In the genomic region with DNA sequence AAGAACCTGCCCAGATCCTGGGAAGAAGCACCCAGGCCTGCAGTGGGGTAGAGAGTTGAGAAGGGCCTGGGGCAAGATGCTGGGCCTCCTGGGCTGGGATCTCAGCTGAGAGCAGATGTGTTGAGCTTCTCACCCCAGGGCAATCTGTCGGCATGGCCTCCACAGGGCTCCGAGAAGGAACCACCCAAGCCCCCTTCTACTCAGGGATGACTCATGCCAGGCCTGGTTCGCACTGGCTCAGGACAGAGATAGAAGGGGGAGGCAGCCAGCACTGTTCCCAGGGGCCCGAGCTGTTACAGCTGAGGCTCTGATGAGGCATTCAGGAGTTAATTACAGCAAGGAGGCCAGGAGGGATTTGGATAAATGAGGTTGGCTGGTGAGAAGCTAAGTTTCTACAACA, we compare ENCODE assay signal across 14 cellular contexts.
DNase-seq lines count a peak whose midpoint lies in the region; ATAC-seq, FAIRE-seq and TF ChIP-seq lines count a peak whose summit lies in the region.
"Had no signal": no experiment of that assay in that cellular context is flagged by ENCODE, and none has a peak within 500 bp of the region (broad histone marks: within the 10 kb centered on the region; RNA-seq: fewer than 3 reads in every experiment).

No MANE protein-coding gene starts in this region.

- ATAC-seq in activated naive CD4-positive, alpha-beta T cell treated with anti-CD3 and anti-CD28 coated beads, Interleukin-2, amount 50 U/mL, for 72 hours = no peak
- ATAC-seq in activated CD8-positive, alpha-beta memory T cell treated with anti-CD3 and anti-CD28 coated beads, Interleukin-2, amount 10 ng/mL, durations not matched to agents 7 days and 5 days = no peak
- ATAC-seq: GM23338 had no signal

- H3K9me3 Mint-ChIP-seq in activated naive CD4-positive, alpha-beta T cell treated with anti-CD3 and anti-CD28 coated beads, Interleukin-2, amount 50 U/mL, for 72 hours = no peaks in the 10 kb centered on the region
- no peaks in the 10 kb centered on the region for H3K9me3 Mint-ChIP-seq in neural progenitor cell
- H3K9me3 Mint-ChIP-seq in activated CD8-positive, alpha-beta memory T cell treated with anti-CD3 and anti-CD28 coated beads, Interleukin-2, amount 10 ng/mL, durations not matched to agents 7 days and 5 days (ENCODE audit: low read depth) = no peaks in the 10 kb centered on the region
- H3K9me3 Mint-ChIP-seq: GM23338, memory B cell had no signal

- H3K27me3 Mint-ChIP-seq in neural progenitor cell (ENCODE audit: insufficient read depth, low read depth) = peaks cover 6% of the 10 kb centered on the region
- H3K27me3 Mint-ChIP-seq in activated CD8-positive, alpha-beta memory T cell treated with anti-CD3 and anti-CD28 coated beads, Interleukin-2, amount 10 ng/mL, durations not matched to agents 7 days and 5 days = no peaks in the 10 kb centered on the region
- H3K27me3 Mint-ChIP-seq: memory B cell had no signal

- H4K20me1 ChIP-seq in fibroblast of lung (ENCODE audit: control insufficient read depth, extremely low read depth, insufficient read depth, low read length) (no peaks in the 10 kb centered on the region), neural progenitor cell (ENCODE audit: low read depth) (no peaks in the 10 kb centered on the region)

- no peaks in the 10 kb centered on the region for H3K36me3 ChIP-seq in fibroblast of lung (ENCODE audit: control insufficient read depth, insufficient read depth, low read length)
- no peaks in the 10 kb centered on the region for H3K36me3 ChIP-seq in neural progenitor cell
- H3K36me3 ChIP-seq in vagina = no peaks in the 10 kb centered on the region

- intact Hi-C loops in vagina (cut with DNase I) = no loop called here

- CTCF ChIA-PET in activated CD8-positive, alpha-beta memory T cell treated with anti-CD3 and anti-CD28 coated beads, Interleukin-2, amount 10 ng/mL, durations not matched to agents 7 days and 5 days (lab: Charles Lee) = no interaction called here

- H3K36me3 Mint-ChIP-seq in activated naive CD4-positive, alpha-beta T cell treated with anti-CD3 and anti-CD28 coated beads, Interleukin-2, amount 50 U/mL, for 72 hours = peaks cover 0 to 17% of the 10 kb centered on the region in 2 donors
- H3K36me3 Mint-ChIP-seq in neural progenitor cell = peaks cover 11% of the 10 kb centered on the region
- H3K36me3 Mint-ChIP-seq in activated CD8-positive, alpha-beta memory T cell treated with anti-CD3 and anti-CD28 coated beads, Interleukin-2, amount 10 ng/mL, durations not matched to agents 7 days and 5 days = peaks cover 8% of the 10 kb centered on the region

- no peak for TF ChIP-seq CTCF in fibroblast of lung (conservative IDR thresholded peaks at IDR 0.05 in 1 of 2, IDR thresholded peaks at IDR 0.05 in 1 of 2; ENCODE audit: low read depth in 1 of 2, low read length in 2 of 2)
- TF ChIP-seq CTCF in neural progenitor cell (IDR thresholded peaks at IDR 0.05) = no peak
- no peak for TF ChIP-seq CTCF in vagina (IDR thresholded peaks at IDR 0.05)

- peaks cover 8% of the 10 kb centered on the region for H3K4me1 Mint-ChIP-seq in neural progenitor cell
- H3K4me1 Mint-ChIP-seq in activated CD8-positive, alpha-beta memory T cell treated with anti-CD3 and anti-CD28 coated beads, Interleukin-2, amount 10 ng/mL, durations not matched to agents 7 days and 5 days = peaks cover 3% of the 10 kb centered on the region
- H3K4me1 Mint-ChIP-seq: GM23338, memory B cell had no signal

- peak overlapping the region; percentile 46 to 52 for H3K27ac Mint-ChIP-seq in activated naive CD4-positive, alpha-beta T cell treated with anti-CD3 and anti-CD28 coated beads, Interleukin-2, amount 50 U/mL, for 72 hours
- H3K27ac Mint-ChIP-seq in neural progenitor cell = no peak overlapping the region
- no peak overlapping the region for H3K27ac Mint-ChIP-seq in activated CD8-positive, alpha-beta memory T cell treated with anti-CD3 and anti-CD28 coated beads, Interleukin-2, amount 10 ng/mL, durations not matched to agents 7 days and 5 days
- H3K27ac Mint-ChIP-seq: GM23338, memory B cell had no signal

- no peak for FAIRE-seq in GM12892 (lab: Jason Lieb, UNC)

- H3K4me3 ChIP-seq in fibroblast of lung (replicated peaks in 1 of 4; ENCODE audit: control extremely low read depth in 1 of 4, insufficient read depth in 1 of 4, low read depth in 3 of 4, low read length in 4 of 4) = no peak overlapping the region
- no peak overlapping the region for H3K4me3 ChIP-seq in neural progenitor cell
- no peak overlapping the region for H3K4me3 ChIP-seq in vagina
- H3K4me3 ChIP-seq: GM23338 had no signal

- H3K27me3 ChIP-seq in fibroblast of lung (ENCODE audit: control insufficient read depth, insufficient read depth, low read length) (no peaks in the 10 kb centered on the region), neural progenitor cell (no peaks in the 10 kb centered on the region), vagina (no peaks in the 10 kb centered on the region)

- no peak for TF ChIP-seq POLR2A in vagina (IDR thresholded peaks at IDR 0.05)
- TF ChIP-seq POLR2A in GM12892 (IDR thresholded peaks at IDR 0.05; ENCODE audit: low read depth, low read length) = no peak

- H3K9me3 ChIP-seq in fibroblast of lung (ENCODE audit: control insufficient read depth, insufficient read depth, low read depth, low read length) = no peaks in the 10 kb centered on the region
- H3K9me3 ChIP-seq in neural progenitor cell (ENCODE audit: low read depth) = no peaks in the 10 kb centered on the region
- H3K9me3 ChIP-seq in vagina = no peaks in the 10 kb centered on the region

- no peaks in the 10 kb centered on the region for H3K79me2 ChIP-seq in fibroblast of lung (ENCODE audit: control insufficient read depth, insufficient read depth, low read length)
- H3K79me2 ChIP-seq in neural progenitor cell (ENCODE audit: low read depth) = no peaks in the 10 kb centered on the region

- H3K9ac ChIP-seq in fibroblast of lung (ENCODE audit: insufficient read depth, low read length) (no peak overlapping the region), neural progenitor cell (no peak overlapping the region)

- H3K27ac ChIP-seq in fibroblast of lung (ENCODE audit: insufficient read depth, low read length) (peak overlapping the region; percentile 63), neural progenitor cell (peak overlapping the region; percentile 72), vagina (peak overlapping the region; percentile 86)
- H3K27ac ChIP-seq: VCaP had no signal

- no peak for DNase-seq in activated naive CD4-positive, alpha-beta T cell treated with anti-CD3 and anti-CD28 coated beads, Interleukin-2, amount 50 U/mL, for 72 hours (ENCODE audit: low spot score in 2 of 2)
- no peak for DNase-seq in activated naive CD4-positive, alpha-beta T cell treated with Interleukin-2 at 50 U/mL for 16 hours
- DNase-seq in fibroblast of lung (ENCODE audit: low read depth in 2 of 2) = peak; percentile 45 to 50
- peak; percentile 23 for DNase-seq in neural progenitor cell (ENCODE audit: low spot score)
- DNase-seq in vagina (ENCODE audit: extremely low spot score in 2 of 2) = no peak
- DNase-seq in pons (ENCODE audit: low spot score) = no peak
- DNase-seq in GM12892 (ENCODE audit: insufficient read length) = no peak
- DNase-seq in activated CD8-positive, alpha-beta memory T cell treated with anti-CD3 and anti-CD28 coated beads, Interleukin-2, amount 10 ng/mL, durations not matched to agents 7 days and 5 days = no peak
- DNase-seq: 8988T; central memory CD4-positive, alpha-beta T cell; NCI-H524 treated with DMSO at 0.1 percent for 48 hours had no signal

- H3K4me1 ChIP-seq in fibroblast of lung (ENCODE audit: control insufficient read depth, extremely low read depth, insufficient read depth, low read length) (peaks cover 21% of the 10 kb centered on the region), neural progenitor cell (peaks cover 11% of the 10 kb centered on the region), vagina (peaks cover 46% of the 10 kb centered on the region)

- H2AFZ ChIP-seq in fibroblast of lung (ENCODE audit: low read length) (no peak overlapping the region), neural progenitor cell (replicated peaks) (no peak overlapping the region)
- H2AFZ ChIP-seq: GM23338 had no signal

- no peak overlapping the region for H3K4me3 Mint-ChIP-seq in neural progenitor cell
- no peak overlapping the region for H3K4me3 Mint-ChIP-seq in activated CD8-positive, alpha-beta memory T cell treated with anti-CD3 and anti-CD28 coated beads, Interleukin-2, amount 10 ng/mL, durations not matched to agents 7 days and 5 days
- H3K4me3 Mint-ChIP-seq: GM23338, memory B cell had no signal

- H3K4me2 ChIP-seq in fibroblast of lung (ENCODE audit: extremely low read depth, insufficient read depth, low read length) (peak overlapping the region; percentile 27), neural progenitor cell (no peak overlapping the region)
- H3K4me2 ChIP-seq: GM23338 had no signal

- H3F3A ChIP-seq in neural progenitor cell (ENCODE audit: low read depth) = no peaks in the 10 kb centered on the region

Comparison
In these comparisons a context has a peak if more than half of its experiments do, and no peak if none do; other contexts are left out.
1. DNase-seq: peak in fibroblast of lung (2 of 2) and neural progenitor cell (single experiment); none in activated naive CD4-positive, alpha-beta T cell treated with anti-CD3 and anti-CD28 coated beads, Interleukin-2, amount 50 U/mL, for 72 hours (0 of 2), activated naive CD4-positive, alpha-beta T cell treated with Interleukin-2 at 50 U/mL for 16 hours (single experiment), vagina (0 of 2), pons (single experiment), GM12892 (single experiment) and activated CD8-positive, alpha-beta memory T cell treated with anti-CD3 and anti-CD28 coated beads, Interleukin-2, amount 10 ng/mL, durations not matched to agents 7 days and 5 days (single experiment).
2. H3K27ac Mint-ChIP-seq: peak in activated naive CD4-positive, alpha-beta T cell treated with anti-CD3 and anti-CD28 coated beads, Interleukin-2, amount 50 U/mL, for 72 hours (2 of 2); none in neural progenitor cell (single experiment) and activated CD8-positive, alpha-beta memory T cell treated with anti-CD3 and anti-CD28 coated beads, Interleukin-2, amount 10 ng/mL, durations not matched to agents 7 days and 5 days (single experiment).
3. Peak in every context shown above with its lines, with median percentiles within 50 percentile points of each other: H3K27ac ChIP-seq.